ENCODE assay signal across 24 cellular contexts in the genomic region with DNA sequence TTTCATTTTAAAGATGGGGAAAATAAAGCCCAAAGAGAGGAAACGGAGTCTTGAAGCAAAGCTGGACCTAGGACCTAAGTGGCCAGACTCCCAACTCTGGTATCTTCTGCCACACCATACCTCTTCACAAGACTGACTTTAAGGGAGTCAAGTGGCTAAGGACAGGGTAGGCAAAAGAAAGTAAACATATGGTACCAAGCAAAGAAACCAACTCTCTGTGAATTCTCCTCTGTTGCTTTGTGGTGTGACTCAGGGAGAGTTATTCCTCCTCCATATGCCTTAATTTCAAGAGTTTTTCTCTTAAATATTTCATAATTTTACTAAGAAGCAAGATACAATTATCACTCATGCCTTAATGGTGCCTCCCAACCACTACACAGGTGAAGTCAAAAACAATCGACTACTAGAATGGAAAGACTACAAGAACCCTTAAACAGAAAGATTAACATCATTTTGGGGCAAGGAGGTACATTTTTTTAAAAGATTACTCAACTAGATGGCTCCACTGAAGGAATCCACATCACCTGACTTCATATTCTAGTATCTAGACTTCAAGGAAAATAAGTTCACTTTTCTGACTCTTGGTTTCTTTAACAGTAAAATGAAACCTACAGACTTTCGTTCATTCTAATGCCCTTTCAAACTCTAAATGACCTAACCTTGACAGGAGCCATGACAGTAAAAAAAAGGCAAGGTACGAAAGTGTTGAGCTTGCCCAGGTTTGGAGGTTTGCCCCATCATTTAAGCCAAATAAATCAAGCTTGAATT. TPM values are rescaled to one million over a fixed set of nuclear protein-coding genes. Genes with fewer than 3 reads are reported as not detected.
DNase-seq lines count a peak whose midpoint lies in the region; ATAC-seq and TF ChIP-seq lines count a peak whose summit lies in the region.
"Had no signal": no experiment of that assay in that cellular context is flagged by ENCODE, and none has a peak within 500 bp of the region (broad histone marks: within the 10 kb centered on the region; RNA-seq: fewer than 3 reads in every experiment).

No MANE protein-coding gene starts in this region.

- DNase-seq in activated T-cell treated with anti-CD3 and anti-CD28 coated beads, Interleukin-2, amount 50 U/mL, for 4 hours = no peak
- no peak for DNase-seq in activated T-cell treated with anti-CD3 and anti-CD28 coated beads, Interleukin-2, amount 50 U/mL, for 1 hour
- DNase-seq in CD8-positive, alpha-beta T cell = no peak
- DNase-seq in mesothelial cell of epicardium (ENCODE audit: low spot score in 2 of 2, unreplicated experiment in 2 of 2) = no peak
- no peak for DNase-seq in NCI-H526 (lab: John Stamatoyannopoulos, UW)
- no peak for DNase-seq in colonic mucosa
- DNase-seq: activated CD4-positive, alpha-beta T cell treated with anti-CD3 and anti-CD28 coated beads for 1 hour; body of pancreas; cerebellar nuclear complex; DMS53; dorsolateral prefrontal cortex; midbrain; naive thymus-derived CD4-positive, alpha-beta T cell; NCI-H1105; NCI-H2029; NCI-H69; stimulated activated naive CD4-positive, alpha-beta T cell treated with Interleukin-2 at 50 U/mL for 16 hours; T-helper 1 cell had no signal

- no peaks in the 10 kb centered on the region for H3K27me3 Mint-ChIP-seq in activated T-cell treated with anti-CD3 and anti-CD28 coated beads, Interleukin-2, amount 50 U/mL, for 4 hours (ENCODE audit: low read depth)
- no peaks in the 10 kb centered on the region for H3K27me3 Mint-ChIP-seq in CD8-positive, alpha-beta T cell (ENCODE audit: low read depth)
- no peaks in the 10 kb centered on the region for H3K27me3 Mint-ChIP-seq in activated T-helper 17 cell treated with anti-CD3 and anti-CD28 coated beads, Interleukin-2, amount 50 U/mL, for 72 hours
- no peaks in the 10 kb centered on the region for H3K27me3 Mint-ChIP-seq in mesothelial cell of epicardium (ENCODE audit: low read depth)
- H3K27me3 Mint-ChIP-seq: naive thymus-derived CD4-positive, alpha-beta T cell had no signal

- peak overlapping the region; percentile 16 for H3K27ac Mint-ChIP-seq in CD8-positive, alpha-beta T cell
- H3K27ac Mint-ChIP-seq in activated T-helper 17 cell treated with anti-CD3 and anti-CD28 coated beads, Interleukin-2, amount 50 U/mL, for 72 hours = peak overlapping the region; percentile 47
- peak overlapping the region; percentile 47 for H3K27ac Mint-ChIP-seq in mesothelial cell of epicardium

- H3K4me1 ChIP-seq in CD8-positive, alpha-beta T cell (ENCODE audit: insufficient read depth, low read length) = peaks cover 8% of the 10 kb centered on the region
- peaks cover 3% of the 10 kb centered on the region for H3K4me1 ChIP-seq in colonic mucosa
- H3K4me1 ChIP-seq: HAP-1 had no signal

- peaks cover 3% of the 10 kb centered on the region for H3K36me3 Mint-ChIP-seq in activated T-cell treated with anti-CD3 and anti-CD28 coated beads, Interleukin-2, amount 50 U/mL, for 4 hours (ENCODE audit: insufficient read depth)
- peaks cover under 1% of the 10 kb centered on the region for H3K36me3 Mint-ChIP-seq in CD8-positive, alpha-beta T cell
- H3K36me3 Mint-ChIP-seq in activated T-helper 17 cell treated with anti-CD3 and anti-CD28 coated beads, Interleukin-2, amount 50 U/mL, for 72 hours (ENCODE audit: low read depth) = no peaks in the 10 kb centered on the region
- H3K36me3 Mint-ChIP-seq in mesothelial cell of epicardium = peaks cover under 1% of the 10 kb centered on the region

- H3K36me3 ChIP-seq in CD8-positive, alpha-beta T cell (ENCODE audit: insufficient read depth, low read length) = no peaks in the 10 kb centered on the region
- H3K36me3 ChIP-seq in colonic mucosa = no peaks in the 10 kb centered on the region
- H3K36me3 ChIP-seq: HAP-1, thoracic aorta, vagina had no signal

- no peaks in the 10 kb centered on the region for H3K9me3 ChIP-seq in CD8-positive, alpha-beta T cell (ENCODE audit: low read length)
- H3K9me3 ChIP-seq in colonic mucosa = no peaks in the 10 kb centered on the region
- H3K9me3 ChIP-seq: body of pancreas, HAP-1, SJSA1, thoracic aorta, vagina had no signal

- no peak for TF ChIP-seq CTCF in CD8-positive, alpha-beta T cell (IDR thresholded peaks at IDR 0.05)
- TF ChIP-seq CTCF in mesothelial cell of epicardium (IDR thresholded peaks at IDR 0.05; ENCODE audit: unreplicated experiment) (no peak), colonic mucosa (IDR thresholded peaks at IDR 0.05) (no peak)

- peak; percentile 43 to 53 for ATAC-seq in activated T-cell treated with anti-CD3 and anti-CD28 coated beads, Interleukin-2, amount 50 U/mL, for 4 hours
- no peak for ATAC-seq in CD8-positive, alpha-beta T cell
- peak; percentile 83 for ATAC-seq in activated T-helper 17 cell treated with anti-CD3 and anti-CD28 coated beads, Interleukin-2, amount 50 U/mL, for 72 hours (replicated peaks)
- ATAC-seq in HG03139 (IDR thresholded peaks at IDR 0.05; ENCODE audit: unreplicated experiment) = no peak
- ATAC-seq: body of pancreas; naive thymus-derived CD4-positive, alpha-beta T cell had no signal

- peaks cover 52% of the 10 kb centered on the region for H3K4me1 Mint-ChIP-seq in activated T-cell treated with anti-CD3 and anti-CD28 coated beads, Interleukin-2, amount 50 U/mL, for 4 hours (ENCODE audit: low read depth)
- H3K4me1 Mint-ChIP-seq in CD8-positive, alpha-beta T cell (ENCODE audit: low read depth) = peaks cover 39% of the 10 kb centered on the region
- peaks cover 36% of the 10 kb centered on the region for H3K4me1 Mint-ChIP-seq in activated T-helper 17 cell treated with anti-CD3 and anti-CD28 coated beads, Interleukin-2, amount 50 U/mL, for 72 hours
- H3K4me1 Mint-ChIP-seq in mesothelial cell of epicardium = peaks cover 38% of the 10 kb centered on the region

- H3K4me3 Mint-ChIP-seq in activated T-cell treated with anti-CD3 and anti-CD28 coated beads, Interleukin-2, amount 50 U/mL, for 4 hours = no peak overlapping the region
- no peak overlapping the region for H3K4me3 Mint-ChIP-seq in CD8-positive, alpha-beta T cell
- H3K4me3 Mint-ChIP-seq in activated T-helper 17 cell treated with anti-CD3 and anti-CD28 coated beads, Interleukin-2, amount 50 U/mL, for 72 hours = peak overlapping the region; percentile 58
- no peak overlapping the region for H3K4me3 Mint-ChIP-seq in mesothelial cell of epicardium
- H3K4me3 Mint-ChIP-seq: naive thymus-derived CD4-positive, alpha-beta T cell had no signal

- H3K9me3 Mint-ChIP-seq in activated T-cell treated with anti-CD3 and anti-CD28 coated beads, Interleukin-2, amount 50 U/mL, for 4 hours = no peaks in the 10 kb centered on the region
- H3K9me3 Mint-ChIP-seq in CD8-positive, alpha-beta T cell = no peaks in the 10 kb centered on the region
- H3K9me3 Mint-ChIP-seq in activated T-helper 17 cell treated with anti-CD3 and anti-CD28 coated beads, Interleukin-2, amount 50 U/mL, for 72 hours = no peaks in the 10 kb centered on the region
- H3K9me3 Mint-ChIP-seq in mesothelial cell of epicardium = no peaks in the 10 kb centered on the region
- H3K9me3 Mint-ChIP-seq: naive thymus-derived CD4-positive, alpha-beta T cell had no signal

- no peak overlapping the region for H3K27ac ChIP-seq in CD8-positive, alpha-beta T cell (ENCODE audit: low read depth, low read length)
- H3K27ac ChIP-seq in colonic mucosa = no peak overlapping the region
- H3K27ac ChIP-seq: body of pancreas, dorsolateral prefrontal cortex, SJSA1 had no signal

- CTCF ChIA-PET in CD8-positive, alpha-beta T cell (lab: Charles Lee) = interaction anchor here (0.7 to 2.0 kb wide), 2 partner anchors 25 to 60 kb away, joined by 3 to 5 read pairs; no protein-coding TSS in a partner anchor

- POLR2A ChIA-PET in CD8-positive, alpha-beta T cell (lab: Charles Lee) = no interaction called here

- no peak overlapping the region for H3K9ac ChIP-seq in colonic mucosa (ENCODE audit: low read depth in 2 of 2, low read length in 2 of 2)

- intact Hi-C loops in CD8-positive, alpha-beta T cell (cut with DNase I, micrococcal nuclease) = no loop called here
- intact Hi-C loops in colonic mucosa (cut with DNase I) = no loop called here

- no peaks in the 10 kb centered on the region for H3K27me3 ChIP-seq in CD8-positive, alpha-beta T cell (ENCODE audit: insufficient read depth, low read length)
- no peaks in the 10 kb centered on the region for H3K27me3 ChIP-seq in colonic mucosa
- H3K27me3 ChIP-seq: body of pancreas, dorsolateral prefrontal cortex, SJSA1, vagina had no signal

- no peak overlapping the region for H3K4me3 ChIP-seq in CD8-positive, alpha-beta T cell (ENCODE audit: low read depth, low read length)
- no peak overlapping the region for H3K4me3 ChIP-seq in colonic mucosa
- H3K4me3 ChIP-seq: body of pancreas, dorsolateral prefrontal cortex, HAP-1, SJSA1, thoracic aorta, vagina had no signal

RNA-seq across cellular contexts. Expression of a gene that starts 44.2 kb away (rescaled TPM):
- 10 to 100 TPM; 19.7 to 20.7 (median 20.1) TPM for total RNA-seq in activated T-cell treated with anti-CD3 and anti-CD28 coated beads, Interleukin-2, amount 50 U/mL, for 4 hours
- total RNA-seq in CD8-positive, alpha-beta T cell = 10 to 100 TPM; 51.0 to 52.5 TPM
- total RNA-seq in activated T-helper 17 cell treated with anti-CD3 and anti-CD28 coated beads, Interleukin-2, amount 50 U/mL, for 72 hours = 10 to 100 TPM; 14.8 to 22.0 TPM
- total RNA-seq in mesothelial cell of epicardium (67.6 to 71.9 TPM (median 69.4 TPM) in 3 replicates), colonic mucosa (10 to 100 TPM; 42.4 to 50.4 TPM)

Comparison
In these comparisons a context has a peak if more than half of its experiments do, and no peak if none do; other contexts are left out.
1. ATAC-seq: peak in activated T-cell treated with anti-CD3 and anti-CD28 coated beads, Interleukin-2, amount 50 U/mL, for 4 hours (2 of 2) and activated T-helper 17 cell treated with anti-CD3 and anti-CD28 coated beads, Interleukin-2, amount 50 U/mL, for 72 hours (single experiment); none in CD8-positive, alpha-beta T cell (single experiment) and HG03139 (single experiment).
2. Peak in every context shown above with its lines, with median percentiles within 50 percentile points of each other: H3K27ac Mint-ChIP-seq.